9 cellular contexts compared by ENCODE assay signal in genomic region chr2:218859556-218859993, GRCh38. TPM values are rescaled to one million over a fixed set of nuclear protein-coding genes. Genes with fewer than 3 reads are reported as not detected.
A peak's percentile ranks its signal among the peaks of the same experiment; 100 is the strongest.
DNase-seq lines count a peak whose midpoint lies in the region; ATAC-seq and TF ChIP-seq lines count a peak whose summit lies in the region.
"Had no signal": no experiment of that assay in that cellular context is flagged by ENCODE, and none has a peak within 500 bp of the region (broad histone marks: within the 10 kb centered on the region; RNA-seq: fewer than 3 reads in every experiment).

TSS of gene WNT6 (plus strand) at chr2:218859805. CDS start at chr2:218860038, 233 bp downstream.

- no peaks in the 10 kb centered on the region for H3K36me3 ChIP-seq in CD4-positive, CD25-positive, alpha-beta regulatory T cell (ENCODE audit: control insufficient read depth, insufficient read depth, low read length)
- H3K36me3 ChIP-seq in esophagus (ENCODE audit: control insufficient read depth in 2 of 2, insufficient read depth in 2 of 2, low read length in 1 of 2) (no peaks in the 10 kb centered on the region), osteoblast (ENCODE audit: insufficient read depth, low read length) (no peaks in the 10 kb centered on the region)

- peak within 1 kb of the TSS in 3 of 4 donors; percentile 40 to 81 (median 69) for H3K4me3 Mint-ChIP-seq in CD4-positive, CD25-positive, alpha-beta regulatory T cell

- H3K9me3 Mint-ChIP-seq in CD4-positive, CD25-positive, alpha-beta regulatory T cell: peaks cover 0 to 6% (median 0%) of the 10 kb centered on the region in 7 donors

- H3K4me1 Mint-ChIP-seq in CD4-positive, CD25-positive, alpha-beta regulatory T cell: peaks cover 0 to 34% (median 11%) of the 10 kb centered on the region in 4 donors

- WGBS in esophagus, 2 donors: 1 to 2% methylated on average over 51 to 66 of the region's 66 CpGs

- H3K79me2 ChIP-seq in osteoblast (ENCODE audit: insufficient read depth, low read length): no peaks in the 10 kb centered on the region

- H3K9me3 ChIP-seq in CD4-positive, CD25-positive, alpha-beta regulatory T cell (ENCODE audit: control insufficient read depth in 2 of 2, low read length in 2 of 2): no peaks in the 10 kb centered on the region
- no peaks in the 10 kb centered on the region for H3K9me3 ChIP-seq in esophagus (ENCODE audit: control insufficient read depth in 2 of 2, insufficient read depth in 1 of 2, low read depth in 1 of 2, low read length in 1 of 2)
- H3K9me3 ChIP-seq in osteoblast (ENCODE audit: low read depth, low read length): no peaks in the 10 kb centered on the region

- peaks cover 33% of the 10 kb centered on the region for H3K27me3 ChIP-seq in CD4-positive, CD25-positive, alpha-beta regulatory T cell (ENCODE audit: control insufficient read depth, insufficient read depth, low read length)
- peaks cover 0 to 11% of the 10 kb centered on the region in 2 donors for H3K27me3 ChIP-seq in esophagus (ENCODE audit: control insufficient read depth in 1 of 2, insufficient read depth in 2 of 2, low read length in 2 of 2)
- H3K27me3 ChIP-seq in osteoblast (ENCODE audit: insufficient read depth, low read length): peaks cover 72% of the 10 kb centered on the region

- H3K4me1 ChIP-seq in CD4-positive, CD25-positive, alpha-beta regulatory T cell (ENCODE audit: control insufficient read depth, insufficient read depth, low read length, poor library complexity, severe bottlenecking): peaks cover 17% of the 10 kb centered on the region
- peaks cover 0 to 7% of the 10 kb centered on the region in 2 donors for H3K4me1 ChIP-seq in esophagus (ENCODE audit: control insufficient read depth in 2 of 2, insufficient read depth in 2 of 2, low read length in 1 of 2)
- H3K4me1 ChIP-seq in osteoblast (ENCODE audit: insufficient read depth, low read length): no peaks in the 10 kb centered on the region

- no peak within 1 kb of the TSS for H3K4me2 ChIP-seq in osteoblast (ENCODE audit: insufficient read depth, low read length)

- peak in 1 of 2 donors; percentile 16 for ATAC-seq in CD4-positive, CD25-positive, alpha-beta regulatory T cell (ENCODE audit: low read depth in 2 of 2)
- ATAC-seq in HG03025 (IDR thresholded peaks at IDR 0.05; ENCODE audit: low FRiP score, unreplicated experiment): no peak

- no peak for DNase-seq in CD4-positive, CD25-positive, alpha-beta regulatory T cell
- DNase-seq in NB4 (ENCODE audit: low read depth) (peak; percentile 49), osteoblast (ENCODE audit: insufficient read length, low spot score, missing footprints) (peak; percentile 82), GDM1 (lab: John Stamatoyannopoulos, UW) (no peak), pons (ENCODE audit: low spot score) (no peak), NCI-H128 (lab: John Stamatoyannopoulos, UW; ENCODE audit: unreplicated experiment) (no peak)
- DNase-seq: SHP77 had no signal

- H3K27me3 Mint-ChIP-seq in CD4-positive, CD25-positive, alpha-beta regulatory T cell: peaks cover 83% of the 10 kb centered on the region

- no peak within 1 kb of the TSS for H3K27ac ChIP-seq in CD4-positive, CD25-positive, alpha-beta regulatory T cell (ENCODE audit: insufficient read depth, low read length, poor library complexity, severe bottlenecking)
- H3K27ac ChIP-seq in esophagus (ENCODE audit: low read depth in 2 of 2, low read length in 1 of 2) (no peak within 1 kb of the TSS), osteoblast (ENCODE audit: low read depth, low read length) (no peak within 1 kb of the TSS)

- H3K27ac Mint-ChIP-seq in CD4-positive, CD25-positive, alpha-beta regulatory T cell: peak within 1 kb of the TSS in 1 of 3 donors; percentile 26

- H3K36me3 Mint-ChIP-seq in CD4-positive, CD25-positive, alpha-beta regulatory T cell: no peaks in the 10 kb centered on the region

- H2AFZ ChIP-seq in osteoblast (ENCODE audit: low read length): no peak within 1 kb of the TSS

- H4K20me1 ChIP-seq in osteoblast (ENCODE audit: insufficient read depth, low read length): no peaks in the 10 kb centered on the region

- no peak for TF ChIP-seq CTCF in NB4 (IDR thresholded peaks at IDR 0.05; ENCODE audit: low read depth, low read length)
- TF ChIP-seq CTCF in osteoblast (IDR thresholded peaks at IDR 0.05; ENCODE audit: extremely low read depth, low read depth, low read length): no peak

- TF ChIP-seq POLR2A in NB4 (IDR thresholded peaks at IDR 0.05; ENCODE audit: extremely low read depth, insufficient read length): no peak

- no peak within 1 kb of the TSS for H3K4me3 ChIP-seq in CD4-positive, CD25-positive, alpha-beta regulatory T cell (ENCODE audit: low read depth, low read length)
- H3K4me3 ChIP-seq in NB4 (ENCODE audit: low read depth, low read length) (no peak within 1 kb of the TSS), esophagus (ENCODE audit: low read depth in 1 of 2, low read length in 2 of 2) (peak within 1 kb of the TSS; percentile 26), osteoblast (ENCODE audit: insufficient read depth, low read length) (no peak within 1 kb of the TSS)

RNA-seq across cellular contexts. Expression of gene WNT6, which starts in this region (rescaled TPM):
- not detected for total RNA-seq in CD4-positive, CD25-positive, alpha-beta regulatory T cell
- not detected for polyA plus RNA-seq in CD4-positive, CD25-positive, alpha-beta regulatory T cell
- under 1 TPM; 0.31 to 0.76 TPM for polyA plus RNA-seq in esophagus
- not detected in 2 replicates for total RNA-seq in osteoblast

Comparison
In these comparisons a context has a peak if more than half of its experiments do, and no peak if none do; other contexts are left out.
1. Peak in DNase-seq in osteoblast; RNA of the gene not detected or under 1 TPM.
2. H3K4me3 ChIP-seq: peak in esophagus (2 of 2); none in CD4-positive, CD25-positive, alpha-beta regulatory T cell (single experiment), NB4 (single experiment) and osteoblast (single experiment).